Comparison of ENCODE assay signal across 1 cellular context in the genomic region with DNA sequence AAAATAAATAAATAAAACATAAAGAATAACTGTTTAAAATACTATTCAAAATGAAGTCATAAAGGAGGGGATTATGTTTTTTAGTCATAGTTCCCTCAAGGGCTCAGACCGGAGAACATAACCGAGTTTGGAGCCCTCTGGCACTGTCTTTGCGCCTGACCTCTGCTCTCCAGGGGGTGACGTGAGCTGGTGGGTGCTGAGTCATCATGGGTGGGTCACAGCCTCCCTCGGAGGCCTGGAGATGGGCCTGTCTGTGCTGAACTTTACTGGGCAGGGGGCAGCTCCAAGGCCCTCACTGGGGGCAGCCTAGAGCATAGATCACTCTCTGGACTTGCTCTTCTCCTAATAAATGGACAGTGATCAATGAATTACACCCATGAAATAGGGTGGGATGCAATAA.
TF ChIP-seq lines count a peak whose summit lies in the region.

No MANE protein-coding gene starts in this region.

TF ChIP-seq in HepG2, 621 proteins besides CTCF, POLR2A, EP300 and RAD21 (continued from another document):
- TF ChIP-seq, protein P1, sequence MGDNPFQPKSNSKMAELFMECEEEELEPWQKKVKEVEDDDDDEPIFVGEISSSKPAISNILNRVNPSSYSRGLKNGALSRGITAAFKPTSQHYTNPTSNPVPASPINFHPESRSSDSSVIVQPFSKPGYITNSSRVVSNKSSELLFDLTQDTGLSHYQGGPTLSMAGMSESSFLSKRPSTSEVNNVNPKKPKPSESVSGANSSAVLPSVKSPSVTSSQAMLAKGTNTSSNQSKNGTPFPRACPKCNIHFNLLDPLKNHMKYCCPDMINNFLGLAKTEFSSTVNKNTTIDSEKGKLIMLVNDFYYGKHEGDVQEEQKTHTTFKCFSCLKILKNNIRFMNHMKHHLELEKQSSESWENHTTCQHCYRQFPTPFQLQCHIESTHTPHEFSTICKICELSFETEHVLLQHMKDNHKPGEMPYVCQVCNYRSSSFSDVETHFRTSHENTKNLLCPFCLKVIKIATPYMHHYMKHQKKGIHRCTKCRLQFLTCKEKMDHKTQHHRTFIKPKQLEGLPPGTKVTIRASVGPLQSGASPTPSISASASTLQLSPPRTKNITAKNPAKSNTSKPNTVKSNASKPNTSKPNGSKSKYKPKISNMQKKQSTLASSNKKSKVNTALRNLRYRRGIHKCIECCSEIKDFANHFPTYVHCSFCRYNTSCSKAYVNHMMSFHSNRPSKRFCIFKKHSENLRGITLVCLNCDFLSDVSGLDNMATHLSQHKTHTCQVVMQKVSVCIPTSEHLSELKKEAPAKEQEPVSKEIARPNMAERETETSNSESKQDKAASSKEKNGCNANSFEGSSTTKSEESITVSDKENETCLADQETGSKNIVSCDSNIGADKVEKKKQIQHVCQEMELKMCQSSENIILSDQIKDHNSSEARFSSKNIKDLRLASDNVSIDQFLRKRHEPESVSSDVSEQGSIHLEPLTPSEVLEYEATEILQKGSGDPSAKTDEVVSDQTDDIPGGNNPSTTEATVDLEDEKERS (CRISPR knock-in tag; IDR thresholded peaks at IDR 0.05) = no peak
- TF ChIP-seq, protein P2, sequence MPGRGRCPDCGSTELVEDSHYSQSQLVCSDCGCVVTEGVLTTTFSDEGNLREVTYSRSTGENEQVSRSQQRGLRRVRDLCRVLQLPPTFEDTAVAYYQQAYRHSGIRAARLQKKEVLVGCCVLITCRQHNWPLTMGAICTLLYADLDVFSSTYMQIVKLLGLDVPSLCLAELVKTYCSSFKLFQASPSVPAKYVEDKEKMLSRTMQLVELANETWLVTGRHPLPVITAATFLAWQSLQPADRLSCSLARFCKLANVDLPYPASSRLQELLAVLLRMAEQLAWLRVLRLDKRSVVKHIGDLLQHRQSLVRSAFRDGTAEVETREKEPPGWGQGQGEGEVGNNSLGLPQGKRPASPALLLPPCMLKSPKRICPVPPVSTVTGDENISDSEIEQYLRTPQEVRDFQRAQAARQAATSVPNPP (CRISPR knock-in tag; IDR thresholded peaks at IDR 0.05) = no peak
- TF ChIP-seq MTF2 (CRISPR knock-in tag; IDR thresholded peaks at IDR 0.05; ENCODE audit: borderline replicate concordance) = no peak
TF ChIP-seq in HepG2: peak in this region for 59.
